In the genomic region with DNA sequence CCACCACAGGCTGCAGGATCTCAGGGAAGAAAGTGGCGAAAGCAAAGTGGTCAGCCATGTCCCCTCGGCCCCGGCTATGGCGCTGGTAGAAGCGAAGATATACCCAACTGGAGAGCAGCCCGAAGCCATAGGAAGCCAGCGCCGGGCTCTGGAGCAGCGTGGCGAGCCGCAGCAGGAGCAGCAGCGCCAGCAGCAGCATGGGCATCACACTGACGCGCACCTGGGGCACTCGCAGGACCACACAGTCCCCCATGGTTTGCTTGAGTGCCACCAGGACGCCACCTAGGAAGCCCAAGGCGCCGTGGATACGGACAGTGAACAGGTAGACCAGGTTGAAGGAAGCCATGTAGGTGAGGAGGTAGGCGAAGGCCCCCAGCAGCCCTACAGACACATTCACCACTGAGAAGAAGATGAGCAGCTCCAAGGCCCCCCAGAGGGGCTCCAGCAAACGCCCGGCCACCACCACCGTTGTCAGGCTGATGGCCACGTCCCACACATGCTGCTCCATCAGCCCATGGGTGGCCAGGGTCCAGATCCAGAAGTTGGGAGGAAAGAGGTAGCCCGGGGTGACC, we compare ENCODE assay signal across 9 cellular contexts. TPM values are rescaled to one million over a fixed set of nuclear protein-coding genes. Genes with fewer than 3 reads are reported as not detected.
DNase-seq lines count a peak whose midpoint lies in the region; ATAC-seq and TF ChIP-seq lines count a peak whose summit lies in the region.
"Had no signal": no experiment of that assay in that cellular context is flagged by ENCODE, and none has a peak within 500 bp of the region (broad histone marks: within the 10 kb centered on the region; RNA-seq: fewer than 3 reads in every experiment).

No MANE protein-coding gene starts in this region.

- H3K27me3 Mint-ChIP-seq in activated CD8-positive, alpha-beta memory T cell treated with anti-CD3 and anti-CD28 coated beads, Interleukin-2, amount 10 ng/mL, durations not matched to agents 7 days and 5 days: no peaks in the 10 kb centered on the region

- H3K27me3 ChIP-seq in liver (ENCODE audit: control insufficient read depth in 4 of 4, insufficient read depth in 4 of 4, low read length in 3 of 4) (no peaks in the 10 kb centered on the region), tibial artery (no peaks in the 10 kb centered on the region)

- H3K4me3 ChIP-seq in liver (ENCODE audit: low read depth in 1 of 3, low read length in 3 of 3): peak overlapping the region; percentile 77 to 84 (median 81)
- H3K4me3 ChIP-seq in tibial artery: peak overlapping the region; percentile 68 to 87

- H3K4me1 Mint-ChIP-seq in activated CD8-positive, alpha-beta memory T cell treated with anti-CD3 and anti-CD28 coated beads, Interleukin-2, amount 10 ng/mL, durations not matched to agents 7 days and 5 days: peaks cover 44% of the 10 kb centered on the region

- no peak for DNase-seq in activated CD8-positive, alpha-beta memory T cell treated with anti-CD3 and anti-CD28 coated beads, Interleukin-2, amount 10 ng/mL, durations not matched to agents 7 days and 5 days
- no peak for DNase-seq in activated CD8-positive, alpha-beta memory T cell treated with anti-CD3 and anti-CD28 coated beads, Interleukin-2, amount 50 U/mL, for 4 hours
- DNase-seq in tibial artery (no peak), GM20000 (ENCODE audit: low spot score) (no peak)
- DNase-seq: NK-92 treated with Interleukin-12 subunit alpha and Interleukin-12 subunit beta, amount 100 ng/mL, for 24 hours had no signal

- peak overlapping the region; percentile 93 for H3K4me3 Mint-ChIP-seq in activated CD8-positive, alpha-beta memory T cell treated with anti-CD3 and anti-CD28 coated beads, Interleukin-2, amount 10 ng/mL, durations not matched to agents 7 days and 5 days

- 54% methylated on average over 25 of the region's 25 CpGs for WGBS in liver

- peaks cover 10 to 20% (median 13%) of the 10 kb centered on the region in 4 donors for H3K36me3 ChIP-seq in liver (ENCODE audit: control insufficient read depth in 4 of 4, insufficient read depth in 3 of 4, low read depth in 1 of 4, low read length in 3 of 4)
- H3K36me3 ChIP-seq in tibial artery: peaks cover 15 to 35% (median 30%) of the 10 kb centered on the region in 3 donors

- no peaks in the 10 kb centered on the region for H3K9me3 ChIP-seq in liver (ENCODE audit: control insufficient read depth in 4 of 4, low read length in 3 of 4)
- H3K9me3 ChIP-seq in tibial artery: no peaks in the 10 kb centered on the region

- intact Hi-C loops in tibial artery (cut with DNase I; ENCODE audit: low total_unique reads): no loop called here

- TF ChIP-seq RAD21 in liver (IDR thresholded peaks at IDR 0.05): no peak

- no peak for ATAC-seq in activated CD8-positive, alpha-beta memory T cell treated with anti-CD3 and anti-CD28 coated beads, Interleukin-2, amount 10 ng/mL, durations not matched to agents 7 days and 5 days
- ATAC-seq in GM18502 (IDR thresholded peaks at IDR 0.05; ENCODE audit: poor library complexity, unreplicated experiment) (no peak), GM19023 (IDR thresholded peaks at IDR 0.05; ENCODE audit: unreplicated experiment) (no peak)

- H3K36me3 Mint-ChIP-seq in activated CD8-positive, alpha-beta memory T cell treated with anti-CD3 and anti-CD28 coated beads, Interleukin-2, amount 10 ng/mL, durations not matched to agents 7 days and 5 days: peaks cover 8% of the 10 kb centered on the region

- peak overlapping the region; percentile 90 for H3K27ac ChIP-seq in angular gyrus (ENCODE audit: low read depth, low read length)
- H3K27ac ChIP-seq in liver (ENCODE audit: low read depth in 1 of 2, low read length in 2 of 2): peak overlapping the region; percentile 59 to 87
- peak overlapping the region; percentile 86 to 97 for H3K27ac ChIP-seq in tibial artery

- TF ChIP-seq CTCF in liver (IDR thresholded peaks at IDR 0.05; ENCODE audit: low read depth, low read length, missing input control) (no peak), tibial artery (IDR thresholded peaks at IDR 0.05) (no peak), GM20000 (IDR thresholded peaks at IDR 0.05; ENCODE audit: extremely low read depth, missing control alignments) (no peak)

- H3K9me3 Mint-ChIP-seq in activated CD8-positive, alpha-beta memory T cell treated with anti-CD3 and anti-CD28 coated beads, Interleukin-2, amount 10 ng/mL, durations not matched to agents 7 days and 5 days (ENCODE audit: low read depth): no peaks in the 10 kb centered on the region

- peaks cover 16 to 59% (median 41%) of the 10 kb centered on the region in 4 donors for H3K4me1 ChIP-seq in liver (ENCODE audit: control insufficient read depth in 4 of 4, insufficient read depth in 4 of 4, low read length in 3 of 4)
- peaks cover 0 to 41% (median 37%) of the 10 kb centered on the region in 4 donors for H3K4me1 ChIP-seq in tibial artery

- peak overlapping the region; percentile 84 for H3K27ac Mint-ChIP-seq in activated CD8-positive, alpha-beta memory T cell treated with anti-CD3 and anti-CD28 coated beads, Interleukin-2, amount 10 ng/mL, durations not matched to agents 7 days and 5 days

- CTCF ChIA-PET in activated CD8-positive, alpha-beta memory T cell treated with anti-CD3 and anti-CD28 coated beads, Interleukin-2, amount 10 ng/mL, durations not matched to agents 7 days and 5 days (lab: Charles Lee): interaction anchor here (2.1 to 2.3 kb wide), 2 partner anchors 11 to 184 kb away, joined by 6 to 20 read pairs; no protein-coding TSS in a partner anchor

- H3K9ac ChIP-seq in liver (ENCODE audit: low read depth in 1 of 2, low read length in 2 of 2): peak overlapping the region; percentile 54 to 99

TF ChIP-seq in liver, 16 proteins besides CTCF, POLR2A, EP300 and RAD21 (continues in another document):
- TF ChIP-seq FOXA1 (IDR thresholded peaks at IDR 0.05): no peak
- TF ChIP-seq YY1 (IDR thresholded peaks at IDR 0.05): no peak
- TF ChIP-seq JUND (IDR thresholded peaks at IDR 0.05): no peak
- no peak for TF ChIP-seq FOXA2 (IDR thresholded peaks at IDR 0.05)
- no peak for TF ChIP-seq RXRA (IDR thresholded peaks at IDR 0.05)
- TF ChIP-seq, protein P1, sequence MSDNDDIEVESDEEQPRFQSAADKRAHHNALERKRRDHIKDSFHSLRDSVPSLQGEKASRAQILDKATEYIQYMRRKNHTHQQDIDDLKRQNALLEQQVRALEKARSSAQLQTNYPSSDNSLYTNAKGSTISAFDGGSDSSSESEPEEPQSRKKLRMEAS (IDR thresholded peaks at IDR 0.05): no peak
- no peak for TF ChIP-seq NR2F2 (IDR thresholded peaks at IDR 0.05)
- TF ChIP-seq GABPA (IDR thresholded peaks at IDR 0.05 in 1 of 2, conservative IDR thresholded peaks at IDR 0.05 in 1 of 2): no peak
- no peak for TF ChIP-seq TAF1 (conservative IDR thresholded peaks at IDR 0.05)
- TF ChIP-seq ZBTB33 (IDR thresholded peaks at IDR 0.05): no peak
- TF ChIP-seq ATF3 (IDR thresholded peaks at IDR 0.05): no peak
- TF ChIP-seq HNF4A (conservative IDR thresholded peaks at IDR 0.05): no peak
- no peak for TF ChIP-seq HNF4G (IDR thresholded peaks at IDR 0.05)
- no peak for TF ChIP-seq EGR1 (IDR thresholded peaks at IDR 0.05; ENCODE audit: low read depth in 2 of 2)
- no peak for TF ChIP-seq SP1 (IDR thresholded peaks at IDR 0.05)

RNA-seq across cellular contexts. Expression of gene TMEM115, which starts 0.9 kb away (rescaled TPM):
- total RNA-seq in activated CD8-positive, alpha-beta memory T cell treated with anti-CD3 and anti-CD28 coated beads, Interleukin-2, amount 10 ng/mL, durations not matched to agents 7 days and 5 days: 10 to 100 TPM; 19.8 to 23.0 TPM
- total RNA-seq in liver: 10 to 100 TPM; 18.6 to 20.2 TPM
- polyA plus RNA-seq in liver: 10 to 100 TPM; 19.4 to 23.0 TPM

RNA-seq across cellular contexts. Expression of gene CYB561D2, which starts 7.8 kb away (rescaled TPM):
- total RNA-seq in activated CD8-positive, alpha-beta memory T cell treated with anti-CD3 and anti-CD28 coated beads, Interleukin-2, amount 10 ng/mL, durations not matched to agents 7 days and 5 days: 10 to 100 TPM; 35.1 to 37.7 TPM
- total RNA-seq in liver: 10 to 100 TPM; 12.3 to 16.0 TPM
- polyA plus RNA-seq in liver: 10 to 100 TPM; 28.2 TPM

RNA-seq across cellular contexts. Expression of gene NPRL2, which starts 7.9 kb away (rescaled TPM):
- total RNA-seq in activated CD8-positive, alpha-beta memory T cell treated with anti-CD3 and anti-CD28 coated beads, Interleukin-2, amount 10 ng/mL, durations not matched to agents 7 days and 5 days: 10 to 100 TPM; 45.3 to 49.7 TPM
- total RNA-seq in liver: 10 to 100 TPM; 11.3 to 17.3 TPM
- 10 to 100 TPM; 11.4 to 16.6 TPM for polyA plus RNA-seq in liver

RNA-seq across cellular contexts. Expression of gene ZMYND10, which starts 12.9 kb away (rescaled TPM):
- 1 to 10 TPM; 2.4 to 2.9 TPM for total RNA-seq in activated CD8-positive, alpha-beta memory T cell treated with anti-CD3 and anti-CD28 coated beads, Interleukin-2, amount 10 ng/mL, durations not matched to agents 7 days and 5 days
- total RNA-seq in liver: under 1 TPM; 0.09 to 0.75 TPM
- polyA plus RNA-seq in liver: under 1 TPM; 0.23 to 0.31 TPM

RNA-seq across cellular contexts. Expression of gene RASSF1, which starts 17.8 kb away (rescaled TPM):
- total RNA-seq in activated CD8-positive, alpha-beta memory T cell treated with anti-CD3 and anti-CD28 coated beads, Interleukin-2, amount 10 ng/mL, durations not matched to agents 7 days and 5 days: 100 to 1,000 TPM; 124 to 205 TPM
- total RNA-seq in liver: 10 to 100 TPM; 12.2 to 13.2 TPM
- 10 to 100 TPM in 1 of 2 donors, 1 to 10 TPM in 1; 6.5 to 10.3 TPM for polyA plus RNA-seq in liver
